In genomic region chr11:10599388-10600175, GRCh38 we compare ENCODE assay signal across 20 cellular contexts. TPM values are rescaled to one million over a fixed set of nuclear protein-coding genes. Genes with fewer than 3 reads are reported as not detected.
DNase-seq lines count a peak whose midpoint lies in the region; ATAC-seq and TF ChIP-seq lines count a peak whose summit lies in the region.
"Had no signal": no experiment of that assay in that cellular context is flagged by ENCODE, and none has a peak within 500 bp of the region (broad histone marks: within the 10 kb centered on the region; RNA-seq: fewer than 3 reads in every experiment).

No MANE protein-coding gene starts in this region.

- H3K4me3 Mint-ChIP-seq in naive B cell = peak overlapping the region in 1 of 8 donors; percentile 69

- TF ChIP-seq CTCF in right atrium auricular region (IDR thresholded peaks at IDR 0.05) (no peak), epithelial cell of esophagus (IDR thresholded peaks at IDR 0.05; ENCODE audit: insufficient read depth, low read depth, low read length, missing control alignments) (no peak)

- peaks cover 0 to 14% of the 10 kb centered on the region in 2 donors for H3K4me1 ChIP-seq in right atrium auricular region
- H3K4me1 ChIP-seq: pancreas had no signal

- H3K9me3 Mint-ChIP-seq in naive B cell = peaks cover 0 to 7% (median 5%) of the 10 kb centered on the region in 7 donors

- H3K36me3 ChIP-seq in right atrium auricular region = no peaks in the 10 kb centered on the region
- H3K36me3 ChIP-seq: pancreas had no signal

- ATAC-seq in left ventricle myocardium superior (peak; percentile 21), naive B cell (ENCODE audit: low read depth in 2 of 2) (no peak), sciatic nerve (no peak)
- no peak for ATAC-seq in activated CD4-positive, CD25-positive, alpha-beta regulatory T cell treated with anti-CD3 and anti-CD28 coated beads, Interleukin-2, amount 50 U/mL, for 24 hours
- ATAC-seq: pancreas had no signal

- H3K27me3 Mint-ChIP-seq in naive B cell = no peaks in the 10 kb centered on the region

- H3K27ac ChIP-seq in right atrium auricular region = peak overlapping the region in 1 of 2 donors; percentile 35
- H3K27ac ChIP-seq: pancreas had no signal

- H3K9me3 ChIP-seq in right atrium auricular region = no peaks in the 10 kb centered on the region
- H3K9me3 ChIP-seq: pancreas, SK-N-SH had no signal

- DNase-seq in left ventricle myocardium superior (no peak), right atrium auricular region (ENCODE audit: low spot score) (no peak), epithelial cell of esophagus (ENCODE audit: low read depth) (peak; percentile 52), naive B cell (no peak), GF-D8 (lab: John Stamatoyannopoulos, UW) (no peak), sciatic nerve (ENCODE audit: low spot score) (no peak), SHP77 (lab: John Stamatoyannopoulos, UW) (no peak)
- DNase-seq: activated CD4-positive, alpha-beta T cell treated with anti-CD3 and anti-CD28 coated beads, Interleukin-2, amount 50 U/mL, for 48 hours; anterior cingulate cortex; COR-L47; effector CD4-positive, alpha-beta T cell; glutamatergic neuron; Kasumi-1; NCI-H187 treated with DMSO at 0.1 percent for 48 hours; NCI-H524 treated with DMSO at 0.1 percent for 48 hours; pancreas; SK-N-SH; substantia nigra had no signal

- H3K4me3 ChIP-seq in right atrium auricular region (no peak overlapping the region), epithelial cell of esophagus (ENCODE audit: low read length) (no peak overlapping the region)
- H3K4me3 ChIP-seq: pancreas had no signal

- H3K27ac Mint-ChIP-seq in naive B cell = peak overlapping the region in 5 of 6 donors; percentile 2 to 44 (median 28)

- H3K36me3 Mint-ChIP-seq in naive B cell = peaks cover 10 to 14% of the 10 kb centered on the region in 2 donors

- peaks cover 51 to 78% (median 72%) of the 10 kb centered on the region in 3 donors for H3K4me1 Mint-ChIP-seq in naive B cell

- intact Hi-C loops in left ventricle myocardium superior (cut with micrococcal nuclease) (no loop called here), sciatic nerve (cut with DNase I) (no loop called here)

- no peaks in the 10 kb centered on the region for H3K27me3 ChIP-seq in right atrium auricular region
- H3K27me3 ChIP-seq: pancreas had no signal

RNA-seq across cellular contexts. Expression of gene LYVE1, which starts 31.1 kb away (rescaled TPM):
- 53.8 TPM for total RNA-seq in left ventricle myocardium superior
- total RNA-seq in right atrium auricular region = 10 to 100 TPM; 15.9 to 45.0 TPM
- under 1 TPM in 5 of 6 donors, not detected in 1; 0.08 to 0.38 (median 0.29) TPM for polyA plus RNA-seq in naive B cell (ENCODE audit: low read depth in 6 of 6)
- total RNA-seq in sciatic nerve = 48.4 TPM
- polyA plus RNA-seq: keratinocyte, SK-N-SH had no signal

RNA-seq across cellular contexts. Expression of gene RNF141, which starts 58.6 kb away (rescaled TPM):
- total RNA-seq in left ventricle myocardium superior (34.1 TPM), right atrium auricular region (10 to 100 TPM; 22.9 to 29.8 TPM), sciatic nerve (84.7 TPM)
- 100 to 1,000 TPM; 101 to 187 (median 132) TPM for polyA plus RNA-seq in naive B cell (ENCODE audit: low read depth in 6 of 6)
